In the genomic region with DNA sequence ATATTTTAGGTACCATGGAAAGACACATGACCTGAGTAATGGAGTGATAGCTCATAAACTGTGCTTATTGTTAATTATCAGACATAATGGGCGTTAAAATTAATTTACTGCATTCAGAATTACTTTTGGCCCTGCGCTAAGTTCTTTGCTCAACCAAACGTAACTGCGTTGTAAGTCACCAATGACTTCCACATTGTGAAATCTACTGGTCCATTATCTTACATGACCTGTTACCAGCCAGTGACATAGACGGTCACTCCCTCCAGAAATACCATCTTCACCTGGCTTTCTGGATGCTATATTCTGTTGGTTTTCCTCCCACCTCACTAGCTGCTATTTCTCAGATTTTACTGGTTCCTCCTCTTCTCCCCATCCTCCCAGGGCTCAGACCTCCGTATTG, we compare ENCODE assay signal across 21 cellular contexts. TPM values are rescaled to one million over a fixed set of nuclear protein-coding genes. Genes with fewer than 3 reads are reported as not detected.
A peak's percentile ranks its signal among the peaks of the same experiment; 100 is the strongest.
DNase-seq lines count a peak whose midpoint lies in the region; ATAC-seq, FAIRE-seq and TF ChIP-seq lines count a peak whose summit lies in the region.
"Had no signal": no experiment of that assay in that cellular context is flagged by ENCODE, and none has a peak within 500 bp of the region (broad histone marks: within the 10 kb centered on the region; RNA-seq: fewer than 3 reads in every experiment).

No MANE protein-coding gene starts in this region.

- 87% methylated on average over 5 of the region's 6 CpGs for WGBS in GM12878 (ENCODE audit: insufficient coverage, insufficient replicate concordance, low lambda C conversion rate, missing lambda C conversion rate)

- TF ChIP-seq EP300 in GM12878 (IDR thresholded peaks at IDR 0.05; ENCODE audit: borderline replicate concordance in 1 of 2, control insufficient read depth in 1 of 2, low read depth in 2 of 2, low read length in 2 of 2): no peak

- SMC1A ChIA-PET in GM12878 (lab: Charles Lee; ENCODE audit: uncharacterized antibody, unreplicated experiment): interaction anchor here (0.7 kb wide), 1 partner anchor 233 kb away, joined by 3 read pairs; no protein-coding TSS in a partner anchor

- no peak for TF ChIP-seq RAD21 in GM12878 (IDR thresholded peaks at IDR 0.05; ENCODE audit: insufficient read depth, low read depth, low read length)

- no peak for FAIRE-seq in GM12878 (lab: Jason Lieb, UNC)
- FAIRE-seq: A204.1, D721Med, HTR-8/SVneo had no signal

- H3K27ac Mint-ChIP-seq in stimulated activated effector memory CD8-positive, alpha-beta T cell treated with anti-CD3 and anti-CD28 coated beads, Interleukin-12 subunit alpha, Interleukin-12 subunit beta, amount 100 ng/mL, for 72 hours: no peak overlapping the region
- H3K27ac Mint-ChIP-seq: CD4-positive, CD25-positive, alpha-beta regulatory T cell; HFFc6; IgD-negative memory B cell had no signal

- H3K27ac ChIP-seq in GM12878 (ENCODE audit: control insufficient read depth, insufficient read depth): no peak overlapping the region
- H3K27ac ChIP-seq: GM23248 had no signal

- BruUV-seq in GM12878 (replicated peaks; lab: Mats Ljungman, UMichigan): no TSS peak

- DNase-seq in GM12878 (ENCODE audit: low read depth, low spot score): no peak
- DNase-seq in stimulated activated effector memory CD8-positive, alpha-beta T cell treated with anti-CD3 and anti-CD28 coated beads, Interleukin-12 subunit alpha, Interleukin-12 subunit beta, amount 100 ng/mL, for 72 hours (ENCODE audit: low spot score in 2 of 2): no peak
- DNase-seq: ACHN; BE2C; C1 segment of cervical spinal cord; Caco-2; CD4-positive, CD25-positive, alpha-beta regulatory T cell; GDM1; GM23248; H7; HFFc6; Kasumi-1; KG1 had no signal

- H3K4me3 ChIP-seq in GM12878 (no peak overlapping the region), iPS-15b (ENCODE audit: low read depth, low read length) (no peak overlapping the region)
- H3K4me3 ChIP-seq: GM23248 had no signal

- no peaks in the 10 kb centered on the region for H4K20me1 ChIP-seq in GM12878 (ENCODE audit: control insufficient read depth, insufficient read depth)

- in situ Hi-C loops in GM12878 (cut with MboI): loop anchor here (25.0 kb wide), 1 partner anchor 237 kb away; a partner anchor contains a TSS

- no peak overlapping the region for H3K9ac ChIP-seq in GM12878 (ENCODE audit: control insufficient read depth, insufficient read depth, low read length)
- H3K9ac ChIP-seq in iPS-15b (ENCODE audit: low read depth, low read length): peak overlapping the region; percentile 54
- H3K9ac ChIP-seq: GM23248 had no signal

- H3K4me1 ChIP-seq in GM12878 (ENCODE audit: control insufficient read depth, insufficient read depth, low read length) (peaks cover 16% of the 10 kb centered on the region), iPS-15b (ENCODE audit: control insufficient read depth, insufficient read depth, low read length) (peaks cover 2% of the 10 kb centered on the region)
- H3K4me1 ChIP-seq: BE2C had no signal

- H3K4me3 Mint-ChIP-seq in stimulated activated effector memory CD8-positive, alpha-beta T cell treated with anti-CD3 and anti-CD28 coated beads, Interleukin-12 subunit alpha, Interleukin-12 subunit beta, amount 100 ng/mL, for 72 hours: no peak overlapping the region
- H3K4me3 Mint-ChIP-seq: HFFc6 had no signal

- intact Hi-C loops in GM12878 (cut with micrococcal nuclease; ENCODE audit: unreplicated experiment): loop anchor here (5.0 to 10.0 kb wide), 2 partner anchors 87 to 224 kb away; a partner anchor contains a TSS

- RAD21 ChIA-PET in GM12878 (lab: Charles Lee; ENCODE audit: unreplicated experiment): no interaction called here

- POLR2A ChIA-PET in GM12878 (lab: Charles Lee): no interaction called here

- H3K79me2 ChIP-seq in GM12878 (ENCODE audit: control insufficient read depth, insufficient read depth, low read length): no peaks in the 10 kb centered on the region

- ATAC-seq in GM12878: no peak
- no peak for ATAC-seq in GM21367 (IDR thresholded peaks at IDR 0.05; ENCODE audit: unreplicated experiment)
- ATAC-seq in stimulated activated effector memory CD8-positive, alpha-beta T cell treated with anti-CD3 and anti-CD28 coated beads, Interleukin-12 subunit alpha, Interleukin-12 subunit beta, amount 100 ng/mL, for 72 hours: no peak
- no peak for ATAC-seq in GM21723 (IDR thresholded peaks at IDR 0.05; ENCODE audit: unreplicated experiment)
- ATAC-seq: HCT116 had no signal

- H3K9me3 Mint-ChIP-seq in stimulated activated effector memory CD8-positive, alpha-beta T cell treated with anti-CD3 and anti-CD28 coated beads, Interleukin-12 subunit alpha, Interleukin-12 subunit beta, amount 100 ng/mL, for 72 hours: no peaks in the 10 kb centered on the region
- H3K9me3 Mint-ChIP-seq: CD4-positive, CD25-positive, alpha-beta regulatory T cell; HFFc6; IgD-negative memory B cell had no signal

- peaks cover 6% of the 10 kb centered on the region for H3K36me3 Mint-ChIP-seq in stimulated activated effector memory CD8-positive, alpha-beta T cell treated with anti-CD3 and anti-CD28 coated beads, Interleukin-12 subunit alpha, Interleukin-12 subunit beta, amount 100 ng/mL, for 72 hours
- H3K36me3 Mint-ChIP-seq: CD4-positive, CD25-positive, alpha-beta regulatory T cell had no signal

- H3K4me1 Mint-ChIP-seq in stimulated activated effector memory CD8-positive, alpha-beta T cell treated with anti-CD3 and anti-CD28 coated beads, Interleukin-12 subunit alpha, Interleukin-12 subunit beta, amount 100 ng/mL, for 72 hours: peaks cover 12% of the 10 kb centered on the region

- no peak overlapping the region for H2AFZ ChIP-seq in GM12878 (ENCODE audit: control insufficient read depth, low read depth, low read length)
- H2AFZ ChIP-seq: GM23248 had no signal

- H3K9me3 ChIP-seq in GM12878 (replicated peaks; ENCODE audit: control insufficient read depth, insufficient read depth, low read length) (no peaks in the 10 kb centered on the region), iPS-15b (ENCODE audit: control insufficient read depth, insufficient read depth, low read length) (no peaks in the 10 kb centered on the region)
- H3K9me3 ChIP-seq: Caco-2 had no signal

- CTCF ChIA-PET in GM12878 (lab: Yijun Ruan, JAX): interaction anchor here (1.3 kb wide), 1 partner anchor 9 kb away, joined by 5 read pairs; no protein-coding TSS in a partner anchor

- no peak for TF ChIP-seq POLR2A in GM12878 (IDR thresholded peaks at IDR 0.05; ENCODE audit: low read depth, low read length)

- no peaks in the 10 kb centered on the region for H3K27me3 ChIP-seq in GM12878 (replicated peaks in 1 of 2; ENCODE audit: control insufficient read depth in 2 of 2, insufficient read depth in 2 of 2, low read length in 1 of 2)
- H3K27me3 ChIP-seq in iPS-15b (ENCODE audit: control insufficient read depth, insufficient read depth, low read length): no peaks in the 10 kb centered on the region

- H3K4me2 ChIP-seq in GM12878 (ENCODE audit: control insufficient read depth, insufficient read depth): no peak overlapping the region

- no peak for TF ChIP-seq CTCF in GM12878 (IDR thresholded peaks at IDR 0.05 in 2 of 3, conservative IDR thresholded peaks at IDR 0.05 in 1 of 3; ENCODE audit: control insufficient read depth in 2 of 3, extremely low read depth in 1 of 3, insufficient read depth in 1 of 3, low read depth in 3 of 3, low read length in 3 of 3)

- no peaks in the 10 kb centered on the region for H3K36me3 ChIP-seq in GM12878 (ENCODE audit: control insufficient read depth in 2 of 2, insufficient read depth in 2 of 2, low read length in 1 of 2)
- no peaks in the 10 kb centered on the region for H3K36me3 ChIP-seq in iPS-15b (ENCODE audit: control insufficient read depth, insufficient read depth, low read length)
- H3K36me3 ChIP-seq: BE2C had no signal

RNA-seq across cellular contexts. Expression of a gene that starts 5.0 kb away (rescaled TPM):
- total RNA-seq in GM12878 (2013; cell fraction: nucleolus; rRNA removed): 42.9 and 43.0 TPM in 2 replicates
- 15.9 and 17.2 TPM in 2 replicates for total RNA-seq in GM12878 (2014; rRNA removed)
- 8.6 and 9.3 TPM in 2 replicates for total RNA-seq in GM12878 (2014; rRNA removed; fragmentation: Illumina TruSeq; extraction: Trizol)
- 44.2 and 47.2 TPM in 2 replicates for total RNA-seq in GM12878 (2021)
- polyA plus RNA-seq in GM12878 (2011; ENCODE audit: low read depth): 7.0 TPM
- 3.4 and 5.1 TPM in 2 replicates for polyA plus RNA-seq in GM12878 (2011; rRNA removed)
- polyA plus RNA-seq in GM12878 (2011; cell fraction: cytosol; rRNA removed): 5.5 and 8.6 TPM in 2 replicates
- polyA plus RNA-seq in GM12878 (2011; cell fraction: nucleus; rRNA removed): 69.0 and 95.9 TPM in 2 replicates
- 22.9 and 30.1 TPM in 2 replicates for polyA plus RNA-seq in GM12878 (2012)
- polyA plus RNA-seq in GM12878 (2014; fragmentation: Illumina TruSeq; extraction: Trizol): 5.8 and 10.4 TPM in 2 replicates
- polyA plus RNA-seq in GM12878 (2014; fragmentation: Nextera tagmentation; extraction: Ambion mirVana): under 1 TPM; 0.31 to 0.79 TPM
- 27.7 and 36.7 TPM in 2 replicates for polyA plus RNA-seq in GM12878 (2014; rRNA removed)
- polyA plus RNA-seq in GM12878 (2016; fragmentation: Nextera tagmentation; extraction: Ambion mirVana): 10 to 100 TPM in 1 of 2 experiments, 1 to 10 TPM in 1; 9.7 to 10.1 TPM
- 2.6 and 6.0 TPM in 2 replicates for polyA minus RNA-seq in GM12878 (2011; rRNA and poly(A)+ RNA removed)
- polyA minus RNA-seq in GM12878 (2011; cell fraction: cytosol; rRNA and poly(A)+ RNA removed): 3.6 and 4.2 TPM in 2 replicates
- polyA minus RNA-seq in GM12878 (2011; cell fraction: nucleus; rRNA and poly(A)+ RNA removed): 16.0 and 32.5 TPM in 2 replicates

RNA-seq across cellular contexts. Expression of a gene that starts 6.9 kb away (rescaled TPM):
- total RNA-seq in GM12878 (2013; cell fraction: nucleolus; rRNA removed): 6.7 and 8.3 TPM in 2 replicates
- total RNA-seq in GM12878 (2014; rRNA removed): 89.4 and 100 TPM in 2 replicates
- total RNA-seq in GM12878 (2014; rRNA removed; fragmentation: Illumina TruSeq; extraction: Trizol): 42.8 and 44.7 TPM in 2 replicates
- total RNA-seq in GM12878 (2021): 58.8 and 62.7 TPM in 2 replicates
- 16.9 TPM for polyA plus RNA-seq in GM12878 (2011; ENCODE audit: low read depth)
- polyA plus RNA-seq in GM12878 (2011; rRNA removed): 24.5 and 36.0 TPM in 2 replicates
- polyA plus RNA-seq in GM12878 (2011; cell fraction: cytosol; rRNA removed): 53.3 and 84.9 TPM in 2 replicates
- 27.4 and 33.9 TPM in 2 replicates for polyA plus RNA-seq in GM12878 (2011; cell fraction: nucleus; rRNA removed)
- 37.1 and 42.7 TPM in 2 replicates for polyA plus RNA-seq in GM12878 (2012)
- 8.6 and 19.7 TPM in 2 replicates for polyA plus RNA-seq in GM12878 (2014; fragmentation: Illumina TruSeq; extraction: Trizol)
- polyA plus RNA-seq in GM12878 (2014; fragmentation: Nextera tagmentation; extraction: Ambion mirVana): 10 to 100 TPM; 12.1 to 37.9 TPM
- polyA plus RNA-seq in GM12878 (2014; rRNA removed): 116 and 132 TPM in 2 replicates
- 100 to 1,000 TPM; 143 to 148 TPM for polyA plus RNA-seq in GM12878 (2016; fragmentation: Nextera tagmentation; extraction: Ambion mirVana)
- 8.6 and 30.5 TPM in 2 replicates for polyA minus RNA-seq in GM12878 (2011; rRNA and poly(A)+ RNA removed)
- 16.2 and 17.9 TPM in 2 replicates for polyA minus RNA-seq in GM12878 (2011; cell fraction: cytosol; rRNA and poly(A)+ RNA removed)
- polyA minus RNA-seq in GM12878 (2011; cell fraction: nucleus; rRNA and poly(A)+ RNA removed): 7.0 and 12.5 TPM in 2 replicates

RNA-seq across cellular contexts. Expression of a gene that starts 21.2 kb away (rescaled TPM):
- not detected in 2 replicates for total RNA-seq in GM12878 (2013; cell fraction: nucleolus; rRNA removed)
- total RNA-seq in GM12878 (2014; rRNA removed): not detected in 2 replicates
- not detected in 2 replicates for total RNA-seq in GM12878 (2014; rRNA removed; fragmentation: Illumina TruSeq; extraction: Trizol)
- total RNA-seq in GM12878 (2021): 0.16 TPM in 1 of 2 replicates, not detected in the other
- not detected for polyA plus RNA-seq in GM12878 (2011; ENCODE audit: low read depth)
- polyA plus RNA-seq in GM12878 (2011; rRNA removed): not detected in 2 replicates
- 0.05 TPM in 1 of 2 replicates, not detected in the other for polyA plus RNA-seq in GM12878 (2011; cell fraction: cytosol; rRNA removed)
- 0.07 and 0.16 TPM in 2 replicates for polyA plus RNA-seq in GM12878 (2011; cell fraction: nucleus; rRNA removed)
- 0.31 TPM in 1 of 2 replicates, not detected in the other for polyA plus RNA-seq in GM12878 (2012)
- 0.06 TPM in 1 of 2 replicates, not detected in the other for polyA plus RNA-seq in GM12878 (2014; fragmentation: Illumina TruSeq; extraction: Trizol)
- not detected for polyA plus RNA-seq in GM12878 (2014; fragmentation: Nextera tagmentation; extraction: Ambion mirVana)
- polyA plus RNA-seq in GM12878 (2014; rRNA removed): 0.19 and 0.22 TPM in 2 replicates
- not detected for polyA plus RNA-seq in GM12878 (2016; fragmentation: Nextera tagmentation; extraction: Ambion mirVana)
- not detected in 2 replicates for polyA minus RNA-seq in GM12878 (2011; rRNA and poly(A)+ RNA removed)
- not detected in 2 replicates for polyA minus RNA-seq in GM12878 (2011; cell fraction: cytosol; rRNA and poly(A)+ RNA removed)
- polyA minus RNA-seq in GM12878 (2011; cell fraction: nucleus; rRNA and poly(A)+ RNA removed): not detected in 2 replicates
- total RNA-seq: CD4-positive, CD25-positive, alpha-beta regulatory T cell; GM23248; H7; HFFc6 had no signal
- polyA plus RNA-seq: GM23248, IgD-negative memory B cell had no signal

RNA-seq across cellular contexts. Expression of a gene that starts 25.5 kb away (rescaled TPM):
- 22.7 and 24.1 TPM in 2 replicates for total RNA-seq in GM12878 (2013; cell fraction: nucleolus; rRNA removed)
- 68.1 and 90.9 TPM in 2 replicates for total RNA-seq in GM12878 (2014; rRNA removed)
- total RNA-seq in GM12878 (2014; rRNA removed; fragmentation: Illumina TruSeq; extraction: Trizol): 29.5 and 32.6 TPM in 2 replicates
- 174 and 175 TPM in 2 replicates for total RNA-seq in GM12878 (2021)
- 51.5 TPM for polyA plus RNA-seq in GM12878 (2011; ENCODE audit: low read depth)
- polyA plus RNA-seq in GM12878 (2011; rRNA removed): 28.9 and 54.4 TPM in 2 replicates
- polyA plus RNA-seq in GM12878 (2011; cell fraction: cytosol; rRNA removed): 114 and 115 TPM in 2 replicates
- 188 and 209 TPM in 2 replicates for polyA plus RNA-seq in GM12878 (2011; cell fraction: nucleus; rRNA removed)
- polyA plus RNA-seq in GM12878 (2012): 131 and 134 TPM in 2 replicates
- 16.3 and 84.6 TPM in 2 replicates for polyA plus RNA-seq in GM12878 (2014; fragmentation: Illumina TruSeq; extraction: Trizol)
- 1 to 10 TPM in 1 of 2 experiments, under 1 TPM in 1; 0.35 to 4.7 TPM for polyA plus RNA-seq in GM12878 (2014; fragmentation: Nextera tagmentation; extraction: Ambion mirVana)
- polyA plus RNA-seq in GM12878 (2014; rRNA removed): 121 and 145 TPM in 2 replicates
- polyA plus RNA-seq in GM12878 (2016; fragmentation: Nextera tagmentation; extraction: Ambion mirVana): 10 to 100 TPM; 35.7 to 65.0 TPM
- 47.8 and 87.1 TPM in 2 replicates for polyA minus RNA-seq in GM12878 (2011; rRNA and poly(A)+ RNA removed)
- polyA minus RNA-seq in GM12878 (2011; cell fraction: cytosol; rRNA and poly(A)+ RNA removed): 46.9 and 47.2 TPM in 2 replicates
- 23.0 and 36.4 TPM in 2 replicates for polyA minus RNA-seq in GM12878 (2011; cell fraction: nucleus; rRNA and poly(A)+ RNA removed)

RNA-seq across cellular contexts. Expression of a gene that starts 34.4 kb away (rescaled TPM):
- total RNA-seq in GM12878 (2013; cell fraction: nucleolus; rRNA removed): not detected in 2 replicates
- total RNA-seq in GM12878 (2014; rRNA removed) (not detected in 2 replicates), GM12878 (2014; rRNA removed; fragmentation: Illumina TruSeq; extraction: Trizol) (not detected in 2 replicates), GM12878 (2021) (not detected in 2 replicates)
- polyA plus RNA-seq in GM12878 (2011; ENCODE audit: low read depth): not detected
- polyA plus RNA-seq in GM12878 (2011; rRNA removed) (not detected in 2 replicates), GM12878 (2014; fragmentation: Illumina TruSeq; extraction: Trizol) (not detected in 2 replicates), GM12878 (2014; fragmentation: Nextera tagmentation; extraction: Ambion mirVana) (not detected), GM12878 (2014; rRNA removed) (not detected in 2 replicates), GM12878 (2016; fragmentation: Nextera tagmentation; extraction: Ambion mirVana) (not detected)
- polyA plus RNA-seq in GM12878 (2011; cell fraction: cytosol; rRNA removed): not detected in 2 replicates
- polyA plus RNA-seq in GM12878 (2011; cell fraction: nucleus; rRNA removed): not detected in 2 replicates
- polyA plus RNA-seq in GM12878 (2012): not detected in 2 replicates
- polyA minus RNA-seq in GM12878 (2011; rRNA and poly(A)+ RNA removed): not detected in 2 replicates
- not detected in 2 replicates for polyA minus RNA-seq in GM12878 (2011; cell fraction: cytosol; rRNA and poly(A)+ RNA removed)
- polyA minus RNA-seq in GM12878 (2011; cell fraction: nucleus; rRNA and poly(A)+ RNA removed): not detected in 2 replicates
- total RNA-seq: Caco-2; CD4-positive, CD25-positive, alpha-beta regulatory T cell; GM23248; HFFc6 had no signal
- polyA plus RNA-seq: CD4-positive, CD25-positive, alpha-beta regulatory T cell; GM23248; IgD-negative memory B cell had no signal
